1 cellular context compared by ENCODE assay signal in the genomic region with DNA sequence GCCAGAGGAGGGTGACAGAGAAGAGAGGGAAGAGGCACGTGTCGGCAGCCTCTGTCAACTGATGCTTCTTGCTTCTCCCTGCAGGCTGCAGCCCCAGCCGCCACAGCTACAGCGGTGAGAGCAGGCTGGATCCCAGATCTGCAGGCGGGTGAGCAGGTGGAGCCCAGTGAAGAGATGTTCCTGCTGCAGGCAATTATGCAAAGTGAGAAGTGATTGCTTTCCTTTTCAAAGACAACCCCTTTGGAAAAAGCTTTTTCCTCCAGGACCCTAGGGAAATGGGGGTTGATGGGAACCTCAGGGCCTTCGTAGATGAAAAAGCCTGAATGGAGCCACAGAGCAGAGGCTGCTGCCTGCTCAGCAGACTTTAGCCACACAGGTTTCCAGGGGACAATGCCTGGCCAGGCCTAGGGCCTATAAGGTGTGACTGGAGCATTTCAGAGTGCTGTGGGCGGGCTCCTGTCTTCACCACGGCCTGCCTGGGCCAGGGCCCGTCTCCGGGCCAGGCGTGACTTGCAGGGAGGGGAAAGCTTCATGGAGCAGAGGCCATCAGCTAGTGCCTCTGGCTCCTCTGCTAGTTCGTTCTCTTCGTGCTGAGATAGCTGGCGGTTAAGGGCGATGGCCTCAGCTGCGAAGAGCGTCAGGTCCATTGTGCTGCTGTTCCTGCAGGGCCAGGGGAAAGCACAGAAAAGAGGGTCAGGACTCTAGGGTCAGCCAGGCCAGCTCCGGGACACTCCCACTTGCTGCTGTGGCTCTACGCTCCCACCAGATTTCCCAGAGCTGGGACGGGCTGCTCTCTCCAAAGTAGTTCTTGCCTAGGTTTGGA.
TF ChIP-seq lines count a peak whose summit lies in the region.

No MANE protein-coding gene starts in this region.

TF ChIP-seq in K562, 482 proteins besides CTCF, POLR2A, EP300 and RAD21:
- TF ChIP-seq CBX3 (IDR thresholded peaks at IDR 0.05; ENCODE audit: borderline replicate concordance in 1 of 2, low read length in 2 of 2) = no peak
- TF ChIP-seq, protein P1, sequence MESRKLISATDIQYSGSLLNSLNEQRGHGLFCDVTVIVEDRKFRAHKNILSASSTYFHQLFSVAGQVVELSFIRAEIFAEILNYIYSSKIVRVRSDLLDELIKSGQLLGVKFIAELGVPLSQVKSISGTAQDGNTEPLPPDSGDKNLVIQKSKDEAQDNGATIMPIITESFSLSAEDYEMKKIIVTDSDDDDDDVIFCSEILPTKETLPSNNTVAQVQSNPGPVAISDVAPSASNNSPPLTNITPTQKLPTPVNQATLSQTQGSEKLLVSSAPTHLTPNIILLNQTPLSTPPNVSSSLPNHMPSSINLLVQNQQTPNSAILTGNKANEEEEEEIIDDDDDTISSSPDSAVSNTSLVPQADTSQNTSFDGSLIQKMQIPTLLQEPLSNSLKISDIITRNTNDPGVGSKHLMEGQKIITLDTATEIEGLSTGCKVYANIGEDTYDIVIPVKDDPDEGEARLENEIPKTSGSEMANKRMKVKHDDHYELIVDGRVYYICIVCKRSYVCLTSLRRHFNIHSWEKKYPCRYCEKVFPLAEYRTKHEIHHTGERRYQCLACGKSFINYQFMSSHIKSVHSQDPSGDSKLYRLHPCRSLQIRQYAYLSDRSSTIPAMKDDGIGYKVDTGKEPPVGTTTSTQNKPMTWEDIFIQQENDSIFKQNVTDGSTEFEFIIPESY (CRISPR knock-in tag; IDR thresholded peaks at IDR 0.05) = peak; percentile 76; the same call in 1 of the 2 replicates
